11 cellular contexts compared by ENCODE assay signal in the genomic region with DNA sequence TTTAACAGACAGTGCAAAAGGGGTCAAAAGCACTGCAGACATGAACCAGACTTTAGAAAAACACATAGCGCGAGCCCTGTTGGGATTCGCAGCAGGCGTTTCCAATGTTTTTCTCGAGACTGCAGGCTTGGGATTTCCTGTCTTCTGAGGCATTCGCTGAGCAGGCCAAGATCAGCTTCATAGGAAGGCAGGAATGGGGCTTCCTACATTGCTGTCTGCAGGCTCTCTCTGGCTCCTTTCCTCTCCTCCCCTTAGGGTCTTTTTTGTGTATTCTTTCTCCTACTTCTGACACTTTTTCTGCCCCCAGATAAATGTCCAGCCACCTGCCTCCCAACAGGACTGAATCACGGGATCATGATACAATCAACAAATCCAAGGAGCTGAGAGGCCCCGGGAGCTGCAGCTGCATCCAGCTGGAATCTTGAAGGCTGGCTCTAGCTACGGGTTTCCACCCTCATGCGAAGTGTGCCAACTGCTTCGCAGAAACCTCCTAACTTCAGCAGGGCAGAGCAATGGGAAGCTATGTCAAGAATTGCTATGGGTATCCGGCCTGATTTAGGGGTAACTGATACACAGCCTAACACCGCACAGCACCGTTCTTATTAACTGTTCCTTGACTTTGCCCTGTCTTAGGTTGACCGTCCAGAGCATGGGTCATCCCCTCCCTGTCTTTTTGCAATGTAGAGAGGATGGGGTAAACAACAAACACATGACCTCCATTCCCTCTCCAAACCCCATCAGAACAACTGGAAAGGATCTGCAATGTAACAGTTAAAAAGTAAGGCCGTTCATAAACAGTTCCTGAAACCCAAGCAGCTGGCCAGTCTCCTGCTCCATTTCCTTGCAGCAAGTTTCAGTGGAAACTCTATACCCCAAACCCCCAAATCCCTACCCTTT. TPM values are rescaled to one million over a fixed set of nuclear protein-coding genes. Genes with fewer than 3 reads are reported as not detected.
DNase-seq lines count a peak whose midpoint lies in the region; ATAC-seq and TF ChIP-seq lines count a peak whose summit lies in the region.
"Had no signal": no experiment of that assay in that cellular context is flagged by ENCODE, and none has a peak within 500 bp of the region (broad histone marks: within the 10 kb centered on the region; RNA-seq: fewer than 3 reads in every experiment).

No MANE protein-coding gene starts in this region.

- TF ChIP-seq CTCF in IMR-90 (conservative IDR thresholded peaks at IDR 0.05; ENCODE audit: low read depth, low read length) = no peak
- no peak for TF ChIP-seq CTCF in mesothelial cell of epicardium (IDR thresholded peaks at IDR 0.05; ENCODE audit: unreplicated experiment)

- H3K27me3 ChIP-seq in IMR-90 (ENCODE audit: control insufficient read depth, insufficient read depth, low read length) = no peaks in the 10 kb centered on the region

- peak overlapping the region; percentile 45 for H3K4me2 ChIP-seq in IMR-90 (ENCODE audit: low read depth, low read length)
- H3K4me2 ChIP-seq: KMS-11 had no signal

- peak overlapping the region; percentile 11; the same call in 1 of the 2 replicates for H4K5ac ChIP-seq in IMR-90 (ENCODE audit: low read depth, low read length)

- no peak for TF ChIP-seq POLR2A in IMR-90 (IDR thresholded peaks at IDR 0.05; ENCODE audit: low read depth, low read length)

- peaks cover 0 to 16% of the 10 kb centered on the region in 2 experiments; a peak in 1 of 4 replicates for H3K79me1 ChIP-seq in IMR-90 (ENCODE audit: low read depth in 1 of 2, low read length in 2 of 2)

- peaks cover 40% of the 10 kb centered on the region for H4K20me1 ChIP-seq in IMR-90 (ENCODE audit: insufficient read depth, low read length)

- peak overlapping the region in 1 of 2 experiments; percentile 43; a peak in 2 of 4 replicates for H4K8ac ChIP-seq in IMR-90 (ENCODE audit: low read depth in 2 of 2, low read length in 2 of 2)

- no peaks in the 10 kb centered on the region for H3K27me3 Mint-ChIP-seq in mesothelial cell of epicardium (ENCODE audit: low read depth)
- H3K27me3 Mint-ChIP-seq: activated naive CD4-positive, alpha-beta T cell treated with anti-CD3 and anti-CD28 coated beads, Interleukin-2, amount 50 U/mL, for 24 hours had no signal

- H3K36me3 Mint-ChIP-seq in mesothelial cell of epicardium = no peaks in the 10 kb centered on the region
- H3K36me3 Mint-ChIP-seq: activated naive CD4-positive, alpha-beta T cell treated with anti-CD3 and anti-CD28 coated beads, Interleukin-2, amount 50 U/mL, for 24 hours had no signal

- H2AK5ac ChIP-seq in IMR-90 (ENCODE audit: low read depth, low read length) = peak overlapping the region; percentile 3; the same call in 1 of the 2 replicates

- peak overlapping the region; percentile 65; the same call in 1 of the 2 replicates for H3K27ac ChIP-seq in IMR-90 (ENCODE audit: insufficient read depth, low read length)
- H3K27ac ChIP-seq: KMS-11, VCaP had no signal

- dilution Hi-C loops in IMR-90 (cut with HindIII; ENCODE audit: low sequenced_read_pairs, unreplicated experiment) = no loop called here

- peak overlapping the region; percentile 28 for H3K4me3 Mint-ChIP-seq in mesothelial cell of epicardium
- H3K4me3 Mint-ChIP-seq: activated naive CD4-positive, alpha-beta T cell treated with anti-CD3 and anti-CD28 coated beads, Interleukin-2, amount 50 U/mL, for 24 hours had no signal

- peak; percentile 81 for DNase-seq in IMR-90
- peak; percentile 76 for DNase-seq in epidermal melanocyte (ENCODE audit: insufficient read length, low spot score)
- no peak for DNase-seq in mesothelial cell of epicardium (ENCODE audit: low spot score in 2 of 2, unreplicated experiment in 2 of 2)
- DNase-seq in stromal cell of bone marrow (ENCODE audit: low read depth) = peak; percentile 60
- no peak for DNase-seq in activated T-cell treated with anti-CD3 and anti-CD28 coated beads, Interleukin-2, amount 50 U/mL, for 48 hours
- DNase-seq in islet precursor cell = no peak

- H2BK15ac ChIP-seq in IMR-90 (ENCODE audit: low read depth, low read length) = peak overlapping the region; percentile 45; the same call in 1 of the 3 replicates

- peak overlapping the region; percentile 47 for H2AK9ac ChIP-seq in IMR-90 (replicated peaks; ENCODE audit: low read depth, low read length, poor library complexity)

- peak overlapping the region; percentile 3; the same call in 1 of the 2 replicates for H3K9ac ChIP-seq in IMR-90 (ENCODE audit: low read depth, low read length)
- H3K9ac ChIP-seq: KMS-11 had no signal

- H3K14ac ChIP-seq in IMR-90 (replicated peaks; ENCODE audit: low read depth, low read length) = peak overlapping the region; percentile 51

- WGBS in IMR-90 (ENCODE audit: extremely low coverage in 2 of 2, insufficient read length in 1 of 2), 2 experiments = 0% methylated on average over 1 of the region's 16 CpGs; no CpG with 5 or more reads in 1 of the 2 experiments

- peak overlapping the region; percentile 46 for H2BK5ac ChIP-seq in IMR-90 (ENCODE audit: low read depth, low read length, poor library complexity, severe bottlenecking)

- no peaks in the 10 kb centered on the region for H3K9me3 Mint-ChIP-seq in mesothelial cell of epicardium
- H3K9me3 Mint-ChIP-seq: activated naive CD4-positive, alpha-beta T cell treated with anti-CD3 and anti-CD28 coated beads, Interleukin-2, amount 50 U/mL, for 24 hours had no signal

- no TSS peak for BruUV-seq in IMR-90 (replicated peaks; lab: Mats Ljungman, UMichigan)

- H4K91ac ChIP-seq in IMR-90 (ENCODE audit: insufficient read depth, low read depth, low read length) = peak overlapping the region; percentile 35

- H3K4me1 Mint-ChIP-seq in mesothelial cell of epicardium = peaks cover 43% of the 10 kb centered on the region

- H2BK120ac ChIP-seq in IMR-90 (ENCODE audit: low read depth, low read length) = peak overlapping the region; percentile 69

- H3K9me3 ChIP-seq in IMR-90 (ENCODE audit: control insufficient read depth, insufficient read depth, low read length) = no peaks in the 10 kb centered on the region

- H3K4me3 ChIP-seq in IMR-90 (ENCODE audit: insufficient read depth, low read depth, low read length) = no peak overlapping the region

- in situ Hi-C loops in IMR-90 (cut with MboI; ENCODE audit: low sequenced_read_pairs) = no loop called here

- ATAC-seq in IMR-90 (ENCODE audit: low read depth) = peak; percentile 68
- no peak for ATAC-seq in HG03025 (IDR thresholded peaks at IDR 0.05; ENCODE audit: low FRiP score, unreplicated experiment)
- no peak for ATAC-seq in HG03196 (IDR thresholded peaks at IDR 0.05; ENCODE audit: unreplicated experiment)

- H3K23ac ChIP-seq in IMR-90 (ENCODE audit: low read depth, low read length) = peak overlapping the region; percentile 57

- peak overlapping the region; percentile 64 for H2BK20ac ChIP-seq in IMR-90 (ENCODE audit: low read depth, low read length)

- POLR2A ChIA-PET in IMR-90 (lab: Charles Lee; ENCODE audit: unreplicated experiment) = interaction anchor here (0.6 to 0.7 kb wide), 2 partner anchors 63 to 95 kb away, joined by 3 read pairs; no protein-coding TSS in a partner anchor

- intact Hi-C loops in IMR-90 (cut with micrococcal nuclease) = loop anchor here (5.0 to 10.0 kb wide), 2 partner anchors 285 to 402 kb away; partner anchors contain the start of gene BFSP1

- H3K56ac ChIP-seq in IMR-90 (ENCODE audit: extremely low read depth, insufficient read depth, low read length) = peak overlapping the region; percentile 5; the same call in 1 of the 2 replicates

- CTCF ChIA-PET in IMR-90 (lab: Yijun Ruan, JAX) = interaction anchor here (0.7 to 1.1 kb wide), 3 partner anchors 27 to 251 kb away, joined by 3 read pairs; no protein-coding TSS in a partner anchor

- peaks cover 25% of the 10 kb centered on the region for H3K9me1 ChIP-seq in IMR-90 (ENCODE audit: insufficient read depth, low read length)

- peak overlapping the region; percentile 49 for H3K18ac ChIP-seq in IMR-90 (ENCODE audit: low read depth, low read length)

- H3K4me1 ChIP-seq in IMR-90 (ENCODE audit: control insufficient read depth, insufficient read depth, low read length) = peaks cover 23% of the 10 kb centered on the region

- H3K4ac ChIP-seq in IMR-90 (ENCODE audit: low read depth, low read length) = peak overlapping the region; percentile 70

- H3K36me3 ChIP-seq in IMR-90 (ENCODE audit: control insufficient read depth, insufficient read depth, low read length) = peaks cover 12% of the 10 kb centered on the region

- peak overlapping the region; percentile 6 for H2AFZ ChIP-seq in IMR-90 (replicated peaks; ENCODE audit: low read length, poor library complexity)

- no peak for TF ChIP-seq RAD21 in IMR-90 (IDR thresholded peaks at IDR 0.05; ENCODE audit: low read length)

- peak overlapping the region; percentile 73 for H3K27ac Mint-ChIP-seq in mesothelial cell of epicardium
- H3K27ac Mint-ChIP-seq: activated naive CD4-positive, alpha-beta T cell treated with anti-CD3 and anti-CD28 coated beads, Interleukin-2, amount 50 U/mL, for 24 hours had no signal

TF ChIP-seq in IMR-90, 13 proteins besides CTCF, POLR2A, EP300 and RAD21:
- TF ChIP-seq RCOR1 (IDR thresholded peaks at IDR 0.05; ENCODE audit: insufficient replicate concordance, low read length) = no peak
- peak; percentile 46 for TF ChIP-seq BHLHE40 (IDR thresholded peaks at IDR 0.05; ENCODE audit: low read depth, low read length)

RNA-seq across cellular contexts. Expression of gene SNX5, which starts 31.6 kb away (rescaled TPM):
- total RNA-seq in IMR-90 (2012; rRNA removed) (65.4 and 85.0 TPM in 2 replicates), mesothelial cell of epicardium (130 to 134 TPM (median 133 TPM) in 3 replicates)
- polyA plus RNA-seq in IMR-90 (2012; rRNA removed) = 76.7 and 92.8 TPM in 2 replicates
- 36.7 and 37.4 TPM in 2 replicates for polyA plus RNA-seq in IMR-90 (2012; cell fraction: cytosol; rRNA removed)
- 163 and 192 TPM in 2 replicates for polyA plus RNA-seq in IMR-90 (2012; cell fraction: nucleus; rRNA removed; ENCODE audit: low replicate concordance)

RNA-seq across cellular contexts. Expression of gene MGME1, which starts 31.8 kb away (rescaled TPM):
- 7.2 and 8.1 TPM in 2 replicates for total RNA-seq in IMR-90 (2012; rRNA removed)
- polyA plus RNA-seq in IMR-90 (2012; rRNA removed) = 7.1 and 9.3 TPM in 2 replicates
- polyA plus RNA-seq in IMR-90 (2012; cell fraction: cytosol; rRNA removed) = 2.2 and 2.3 TPM in 2 replicates
- polyA plus RNA-seq in IMR-90 (2012; cell fraction: nucleus; rRNA removed; ENCODE audit: low replicate concordance) = 4.7 and 13.8 TPM in 2 replicates
- 25.0 to 26.7 TPM (median 25.7 TPM) in 3 replicates for total RNA-seq in mesothelial cell of epicardium

Comparison
In these comparisons a context has a peak if more than half of its experiments do, and no peak if none do; other contexts are left out.
1. DNase-seq: peak in IMR-90 (single experiment), epidermal melanocyte (single experiment) and stromal cell of bone marrow (single experiment); none in mesothelial cell of epicardium (0 of 2), activated T-cell treated with anti-CD3 and anti-CD28 coated beads, Interleukin-2, amount 50 U/mL, for 48 hours (0 of 2) and islet precursor cell (single experiment).